In the genomic region with DNA sequence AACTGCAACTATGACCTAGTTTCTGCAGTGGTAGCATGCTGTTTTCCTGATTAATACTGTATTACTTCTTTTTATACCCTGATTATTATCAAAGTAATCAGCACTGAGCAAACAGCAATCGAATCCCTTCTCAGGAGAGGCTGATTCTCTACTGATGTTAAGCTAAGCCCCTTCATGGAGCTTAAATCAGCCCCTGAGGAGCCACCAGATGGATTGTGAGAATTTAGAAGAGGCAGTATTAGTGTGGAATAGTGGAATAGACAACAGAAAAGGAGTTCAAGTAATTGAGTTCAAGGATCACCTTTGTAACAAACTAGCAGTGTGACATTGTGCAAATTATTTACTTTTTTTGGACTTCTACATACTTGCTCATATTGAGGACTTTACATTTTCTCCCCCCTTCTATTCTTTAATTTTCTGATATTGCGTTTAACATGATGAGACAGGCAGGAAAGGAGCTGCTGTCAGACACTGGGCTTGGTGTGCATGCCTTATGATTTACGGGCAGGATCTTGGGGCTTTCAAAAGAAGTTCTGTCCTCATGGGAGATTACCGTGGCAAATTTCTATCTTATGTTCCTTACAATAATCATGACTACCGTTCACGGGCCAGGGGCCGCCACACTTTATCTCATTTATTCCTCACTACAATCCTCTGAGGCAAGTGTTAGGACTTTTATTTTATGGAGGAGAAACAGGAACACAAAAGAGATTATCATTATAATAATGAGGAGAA, we compare ENCODE assay signal across 16 cellular contexts.
DNase-seq lines count a peak whose midpoint lies in the region; TF ChIP-seq lines count a peak whose summit lies in the region.
"Had no signal": no experiment of that assay in that cellular context is flagged by ENCODE, and none has a peak within 500 bp of the region (broad histone marks: within the 10 kb centered on the region; RNA-seq: fewer than 3 reads in every experiment).

No MANE protein-coding gene starts in this region.

- H3K4me3 ChIP-seq in A673 (ENCODE audit: low read depth, low read length, poor library complexity, severe bottlenecking) (no peak overlapping the region), WERI-Rb-1 (ENCODE audit: low read depth, low read length) (peak overlapping the region; percentile 29), transverse colon (no peak overlapping the region), tibial nerve (no peak overlapping the region)
- H3K4me3 ChIP-seq: PC-9 had no signal

- TF ChIP-seq POLR2A in transverse colon (IDR thresholded peaks at IDR 0.05) (no peak), tibial nerve (IDR thresholded peaks at IDR 0.05) (no peak)

- TF ChIP-seq EP300 in transverse colon (IDR thresholded peaks at IDR 0.05; ENCODE audit: low read depth): no peak
- no peak for TF ChIP-seq EP300 in tibial nerve (IDR thresholded peaks at IDR 0.05)

- peaks cover 29% of the 10 kb centered on the region for H3K4me1 ChIP-seq in A673 (ENCODE audit: insufficient read depth, low read length, poor library complexity, severe bottlenecking)
- H3K4me1 ChIP-seq in transverse colon: no peaks in the 10 kb centered on the region
- peaks cover 0 to 7% (median 3%) of the 10 kb centered on the region in 4 donors for H3K4me1 ChIP-seq in tibial nerve

- H3K4me1 Mint-ChIP-seq in nephron progenitor cell: peaks cover 5% of the 10 kb centered on the region
- H3K4me1 Mint-ChIP-seq: CD4-positive, CD25-positive, alpha-beta regulatory T cell; IgD-negative memory B cell had no signal

- H3K4me3 Mint-ChIP-seq in nephron progenitor cell: no peak overlapping the region
- H3K4me3 Mint-ChIP-seq: CD4-positive, CD25-positive, alpha-beta regulatory T cell; IgD-negative memory B cell had no signal

- BruUV-seq in A673 (replicated peaks; lab: Mats Ljungman, UMichigan): no TSS peak

- intact Hi-C loops in A673 (cut with micrococcal nuclease; ENCODE audit: unreplicated experiment) (no loop called here), transverse colon (cut with DNase I; ENCODE audit: low total_unique reads) (no loop called here)

- CTCF ChIA-PET in A673 (lab: Charles Lee): interaction anchor here (0.5 kb wide), 1 partner anchor 119 kb away, joined by 3 read pairs; no protein-coding TSS in a partner anchor

- in situ Hi-C loops in transverse colon (cut with MboI; ENCODE audit: low pct_ligation_motif_present in 1 of 4, low pct_unique_long_range_greater_than_20kb in 1 of 4, low sequenced_read_pairs in 3 of 4): no loop called here

- H3K36me3 Mint-ChIP-seq in nephron progenitor cell (ENCODE audit: low read depth): no peaks in the 10 kb centered on the region
- H3K36me3 Mint-ChIP-seq: CD4-positive, CD25-positive, alpha-beta regulatory T cell; IgD-negative memory B cell had no signal

- DNase-seq in A673 (ENCODE audit: low spot score) (peak; percentile 64), NCI-H524 (lab: John Stamatoyannopoulos, UW) (peak; percentile 53 to 84), WERI-Rb-1 (peak; percentile 55), nephron progenitor cell (no peak), transverse colon (no peak), tibial nerve (ENCODE audit: low spot score in 2 of 2) (no peak)
- DNase-seq in activated naive CD4-positive, alpha-beta T cell treated with anti-CD3 and anti-CD28 coated beads, Interleukin-2, amount 50 U/mL, for 16 hours: no peak
- DNase-seq: CD4-positive, CD25-positive, alpha-beta regulatory T cell; DMS79; Karpas-422; NCI-H187; NCI-H510A treated with DMSO at 0.1 percent for 48 hours; PC-9; RPMI8226; SHP77 had no signal

- peaks cover 8% of the 10 kb centered on the region for H3K27me3 Mint-ChIP-seq in nephron progenitor cell (ENCODE audit: low read depth, poor library complexity)
- H3K27me3 Mint-ChIP-seq: CD4-positive, CD25-positive, alpha-beta regulatory T cell; IgD-negative memory B cell had no signal

- no peaks in the 10 kb centered on the region for H3K9me3 Mint-ChIP-seq in nephron progenitor cell
- H3K9me3 Mint-ChIP-seq: IgD-negative memory B cell had no signal

- H3K27ac Mint-ChIP-seq in nephron progenitor cell: peak overlapping the region; percentile 2
- H3K27ac Mint-ChIP-seq: CD4-positive, CD25-positive, alpha-beta regulatory T cell; IgD-negative memory B cell had no signal

- H3K36me3 ChIP-seq in A673 (ENCODE audit: insufficient read depth, low read length, poor library complexity, severe bottlenecking): no peaks in the 10 kb centered on the region
- H3K36me3 ChIP-seq in WERI-Rb-1: no peaks in the 10 kb centered on the region
- no peaks in the 10 kb centered on the region for H3K36me3 ChIP-seq in transverse colon
- no peaks in the 10 kb centered on the region for H3K36me3 ChIP-seq in tibial nerve

- H3K27ac ChIP-seq in A673 (ENCODE audit: low read depth, low read length, poor library complexity, severe bottlenecking) (peak overlapping the region; percentile 18), WERI-Rb-1 (peak overlapping the region; percentile 77), transverse colon (no peak overlapping the region), tibial nerve (no peak overlapping the region)
- H3K27ac ChIP-seq: PC-9 had no signal

- H3K9me3 ChIP-seq in A673 (ENCODE audit: low read depth, low read length, poor library complexity, severe bottlenecking) (no peaks in the 10 kb centered on the region), WERI-Rb-1 (ENCODE audit: severe bottlenecking) (no peaks in the 10 kb centered on the region), transverse colon (no peaks in the 10 kb centered on the region), tibial nerve (no peaks in the 10 kb centered on the region)

- 82 to 88% methylated on average over 7 of the region's 7 CpGs for WGBS in transverse colon (ENCODE audit: low coverage in 1 of 2), 2 donors
- WGBS in tibial nerve, 2 donors: 70% methylated on average over 7 of the region's 7 CpGs

- TF ChIP-seq CTCF in A673 (conservative IDR thresholded peaks at IDR 0.05; ENCODE audit: low read depth, low read length) (no peak), WERI-Rb-1 (IDR thresholded peaks at IDR 0.05; ENCODE audit: low read depth, low read length) (no peak), nephron progenitor cell (IDR thresholded peaks at IDR 0.05) (no peak), transverse colon (IDR thresholded peaks at IDR 0.05) (no peak), tibial nerve (IDR thresholded peaks at IDR 0.05) (no peak)

- POLR2A ChIA-PET in A673 (lab: Charles Lee; ENCODE audit: low non-redundant PET): no interaction called here

- H3K27me3 ChIP-seq in A673 (replicated peaks; ENCODE audit: insufficient read depth, low read depth, low read length, poor library complexity) (no peaks in the 10 kb centered on the region), WERI-Rb-1 (ENCODE audit: insufficient read depth, low read depth, severe bottlenecking) (no peaks in the 10 kb centered on the region), transverse colon (no peaks in the 10 kb centered on the region), tibial nerve (no peaks in the 10 kb centered on the region)

Comparison
In these comparisons a context has a peak if more than half of its experiments do, and no peak if none do; other contexts are left out.
1. DNase-seq: peak in A673 (single experiment), NCI-H524 (2 of 2) and WERI-Rb-1 (single experiment); none in nephron progenitor cell (single experiment), transverse colon (single experiment), tibial nerve (0 of 2) and activated naive CD4-positive, alpha-beta T cell treated with anti-CD3 and anti-CD28 coated beads, Interleukin-2, amount 50 U/mL, for 16 hours (single experiment).
2. H3K27ac ChIP-seq: peak in A673 (single experiment) and WERI-Rb-1 (single experiment); none in transverse colon (0 of 4) and tibial nerve (0 of 4).